In genomic region chr15:69914960-69915359, GRCh38 we compare ENCODE assay signal across 25 cellular contexts.
DNase-seq lines count a peak whose midpoint lies in the region; ATAC-seq lines count a peak whose summit lies in the region.
"Had no signal": no experiment of that assay in that cellular context is flagged by ENCODE, and none has a peak within 500 bp of the region (broad histone marks: within the 10 kb centered on the region; RNA-seq: fewer than 3 reads in every experiment).

No MANE protein-coding gene starts in this region.

- DNase-seq in NK-92 treated with Interleukin-12 subunit alpha and Interleukin-12 subunit beta, amount 100 ng/mL, for 24 hours (lab: John Stamatoyannopoulos, UW): peak; percentile 25
- DNase-seq in NK-92 (lab: John Stamatoyannopoulos, UW; ENCODE audit: unreplicated experiment): no peak
- peak; percentile 21 for DNase-seq in NCI-H2029 (lab: John Stamatoyannopoulos, UW)
- DNase-seq in SKM-1 (lab: John Stamatoyannopoulos, UW; ENCODE audit: unreplicated experiment): peak; percentile 36
- peak; percentile 25 for DNase-seq in pons (ENCODE audit: low spot score)
- DNase-seq in activated naive CD4-positive, alpha-beta T cell (lab: John Stamatoyannopoulos, UW): no peak
- DNase-seq in stimulated activated CD4-positive, alpha-beta T cell treated with anti-CD3 and anti-CD28 coated beads, Interleukin-2, amount 100 ng/mL, for 48 hours: no peak
- DNase-seq: activated CD8-positive, alpha-beta memory T cell treated with anti-CD3 and anti-CD28 coated beads, Interleukin-2, amount 50 U/mL, for 48 hours; activated CD8-positive, alpha-beta T cell treated with anti-CD3 and anti-CD28 coated beads for 36 hours; activated naive CD4-positive, alpha-beta T cell treated with anti-CD3 and anti-CD28 coated beads, Interleukin-2, amount 10 ng/mL, durations not matched to agents 7 days and 5 days; CD8-positive, alpha-beta memory T cell; esophagus squamous epithelium; foreskin keratinocyte; heart left ventricle; islet precursor cell; left ventricle myocardium inferior; mesendoderm; MG63; NCI-H146; NCI-H526; pancreas; PC-9; thyroid gland had no signal

- ATAC-seq in HG03378 (IDR thresholded peaks at IDR 0.05; ENCODE audit: unreplicated experiment): no peak
- ATAC-seq: A549; activated CD8-positive, alpha-beta T cell treated with anti-CD3 and anti-CD28 coated beads for 36 hours; foreskin keratinocyte; heart left ventricle; pancreas had no signal

Comparison
In these comparisons a context has a peak if more than half of its experiments do, and no peak if none do; other contexts are left out.
1. DNase-seq: peak in NK-92 treated with Interleukin-12 subunit alpha and Interleukin-12 subunit beta, amount 100 ng/mL, for 24 hours (single experiment), NCI-H2029 (single experiment), SKM-1 (single experiment) and pons (single experiment); none in NK-92 (single experiment), activated naive CD4-positive, alpha-beta T cell (0 of 4) and stimulated activated CD4-positive, alpha-beta T cell treated with anti-CD3 and anti-CD28 coated beads, Interleukin-2, amount 100 ng/mL, for 48 hours (0 of 2).